8 cellular contexts compared by ENCODE assay signal in the genomic region with DNA sequence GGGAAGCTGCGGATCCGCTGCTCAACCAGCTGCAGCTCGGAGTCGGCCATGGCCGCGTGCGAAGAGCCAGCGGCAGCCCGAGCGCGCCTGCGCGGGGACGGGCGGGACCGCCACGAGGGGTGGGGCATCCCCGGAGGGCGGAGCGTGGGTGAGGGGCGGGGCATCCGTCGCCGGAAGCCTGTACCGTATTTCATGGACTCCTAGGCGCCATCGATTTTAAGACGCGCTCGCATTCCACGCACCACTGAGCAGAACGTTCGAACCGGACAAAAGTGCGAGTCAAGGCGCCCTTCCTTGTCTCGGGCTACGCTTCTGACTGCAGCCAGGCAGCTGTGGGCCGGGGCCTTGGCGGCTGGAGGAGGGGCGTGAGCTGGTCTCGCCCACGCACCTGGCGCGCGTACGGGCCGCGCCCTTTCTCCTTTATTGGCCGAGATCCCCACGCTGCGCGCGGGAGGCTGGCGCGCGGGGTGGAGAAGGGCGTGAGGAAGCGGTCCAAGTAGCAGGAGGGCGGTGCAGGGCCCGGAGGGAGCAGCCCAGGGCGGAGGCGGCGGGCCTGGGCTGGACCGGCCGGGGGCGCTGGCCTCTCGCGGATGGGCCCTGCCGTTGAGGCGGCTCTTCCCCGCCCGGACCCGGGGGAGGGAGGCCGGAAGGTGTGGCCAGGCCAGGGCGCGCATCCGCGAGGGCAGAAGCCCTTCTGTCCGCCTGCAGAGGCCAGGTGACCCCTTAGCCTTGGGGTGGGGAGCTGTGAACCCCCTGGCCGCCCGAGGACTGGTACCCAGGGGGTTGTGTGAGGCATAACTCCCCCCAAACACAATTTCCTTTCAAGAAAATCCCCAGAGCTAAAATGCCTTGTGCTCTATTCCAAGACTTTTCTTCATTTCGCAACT. TPM values are rescaled to one million over a fixed set of nuclear protein-coding genes. Genes with fewer than 3 reads are reported as not detected.
DNase-seq lines count a peak whose midpoint lies in the region; ATAC-seq and TF ChIP-seq lines count a peak whose summit lies in the region.

A gene with protein sequence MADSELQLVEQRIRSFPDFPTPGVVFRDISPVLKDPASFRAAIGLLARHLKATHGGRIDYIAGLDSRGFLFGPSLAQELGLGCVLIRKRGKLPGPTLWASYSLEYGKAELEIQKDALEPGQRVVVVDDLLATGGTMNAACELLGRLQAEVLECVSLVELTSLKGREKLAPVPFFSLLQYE (minus strand): TSS at position 79 of the 887 bp plus-strand sequence. CDS start 29 bp downstream, at position 50.

- peak; percentile 92 for TF ChIP-seq POLR2A in Raji (IDR thresholded peaks at IDR 0.05; ENCODE audit: insufficient read depth, low read depth, low read length)

- H3K9me3 Mint-ChIP-seq in H9, result no peaks in the 10 kb centered on the region
- H3K9me3 Mint-ChIP-seq in stimulated activated naive CD8-positive, alpha-beta T cell treated with anti-CD3 and anti-CD28 coated beads, Interleukin-15, amount 100 ng/mL, for 72 hours, result no peaks in the 10 kb centered on the region

- no peak within 1 kb of the TSS for H2AK5ac ChIP-seq in H9 (ENCODE audit: insufficient read length, low read length)

- H3K36me3 Mint-ChIP-seq in H9 (ENCODE audit: insufficient read depth in 1 of 3, low read depth in 3 of 3), result peaks cover 17 to 39% (median 31%) of the 10 kb centered on the region in 3 experiments; a peak in 6 of 7 replicates

- ATAC-seq in stimulated activated naive CD8-positive, alpha-beta T cell treated with anti-CD3 and anti-CD28 coated beads, Interleukin-15, amount 100 ng/mL, for 72 hours, result peak; percentile 73

- H2BK120ac ChIP-seq in H9 (ENCODE audit: low read depth, low read length, poor library complexity, severe bottlenecking), result peak within 1 kb of the TSS; percentile 51

- H4K5ac ChIP-seq in H9 (ENCODE audit: insufficient read length, low read depth, low read length), result no peak within 1 kb of the TSS

- no peaks in the 10 kb centered on the region; the same call in 1 of the 2 replicates for H3K27me3 Mint-ChIP-seq in H9 (ENCODE audit: low read depth)
- H3K27me3 Mint-ChIP-seq in stimulated activated naive CD8-positive, alpha-beta T cell treated with anti-CD3 and anti-CD28 coated beads, Interleukin-15, amount 100 ng/mL, for 72 hours, result no peaks in the 10 kb centered on the region

- no peaks in the 10 kb centered on the region for H3K4me1 ChIP-seq in H9 (ENCODE audit: insufficient read depth, low read length)

- H4K8ac ChIP-seq in H9 (replicated peaks; ENCODE audit: insufficient read length, low read depth, low read length), result no peak within 1 kb of the TSS

- peak within 1 kb of the TSS; percentile 91 for H3K14ac ChIP-seq in H9 (ENCODE audit: insufficient read depth, low read length)

- H3K4me3 ChIP-seq in neural cell (ENCODE audit: low read length), result peak within 1 kb of the TSS; percentile 94

- no peaks in the 10 kb centered on the region for H3K9me3 ChIP-seq in H9 (ENCODE audit: control insufficient read depth, low read depth, low read length)
- H3K9me3 ChIP-seq in neural cell (ENCODE audit: low read length), result no peaks in the 10 kb centered on the region

- no peak within 1 kb of the TSS for H2BK20ac ChIP-seq in H9 (ENCODE audit: low read depth, low read length, poor library complexity, severe bottlenecking)

- H3T11ph ChIP-seq in H9 (ENCODE audit: low read length), result no peak within 1 kb of the TSS

- DNase-seq in G401 (ENCODE audit: low spot score), result peak; percentile 92
- DNase-seq in H9, result peak; percentile 91
- DNase-seq in M059J (ENCODE audit: low read depth), result peak; percentile 88
- DNase-seq in activated effector memory CD4-positive, alpha-beta T cell treated with anti-CD3 and anti-CD28 coated beads, Interleukin-2, amount 50 U/mL, for 16 hours, result peak; percentile 98
- peak; percentile 92 for DNase-seq in fibroblast of the conjunctiva (ENCODE audit: low read depth)
- peak; percentile 97 to 99 for DNase-seq in stimulated activated naive CD8-positive, alpha-beta T cell treated with anti-CD3 and anti-CD28 coated beads, Interleukin-15, amount 100 ng/mL, for 72 hours

- peak within 1 kb of the TSS; percentile 83 to 93 for H3K4me3 Mint-ChIP-seq in H9
- peak within 1 kb of the TSS; percentile 98 to 99 for H3K4me3 Mint-ChIP-seq in stimulated activated naive CD8-positive, alpha-beta T cell treated with anti-CD3 and anti-CD28 coated beads, Interleukin-15, amount 100 ng/mL, for 72 hours

- H2BK15ac ChIP-seq in H9 (ENCODE audit: low read depth, low read length), result no peak within 1 kb of the TSS

- H3K27me3 ChIP-seq in H9 (ENCODE audit: insufficient read depth, low read length) (no peaks in the 10 kb centered on the region), neural cell (ENCODE audit: insufficient read depth, low read depth, low read length) (no peaks in the 10 kb centered on the region)

- TF ChIP-seq RAD21 in neural cell (conservative IDR thresholded peaks at IDR 0.05), result peak; percentile 2

- H3K27ac ChIP-seq in H9 (ENCODE audit: insufficient read length, low read depth, low read length) (no peak within 1 kb of the TSS), neural cell (ENCODE audit: low read length) (peak within 1 kb of the TSS; percentile 79)

- no peak within 1 kb of the TSS for H3K56ac ChIP-seq in H9 (ENCODE audit: insufficient read length, low read depth, low read length)

- peaks cover 3% of the 10 kb centered on the region; the same call in 1 of the 2 replicates for H3K79me2 ChIP-seq in H9 (ENCODE audit: insufficient read depth, low read length)
- no peaks in the 10 kb centered on the region for H3K79me2 ChIP-seq in neural cell (replicated peaks; ENCODE audit: insufficient read depth, low read length)

- peaks cover 3% of the 10 kb centered on the region for H4K20me1 ChIP-seq in H9 (ENCODE audit: control insufficient read depth, insufficient read depth, insufficient read length)
- no peaks in the 10 kb centered on the region for H4K20me1 ChIP-seq in neural cell (ENCODE audit: insufficient read depth)

- no peak within 1 kb of the TSS for H2BK5ac ChIP-seq in H9 (ENCODE audit: insufficient read length, low read length)

- in situ Hi-C loops in G401 (cut with HindIII; ENCODE audit: low sequenced_read_pairs), result no loop called here

- H3K79me1 ChIP-seq in H9 (ENCODE audit: insufficient read depth, low read depth, low read length, poor library complexity, severe bottlenecking), result no peaks in the 10 kb centered on the region

- H2AFZ ChIP-seq in H9 (ENCODE audit: low read length) (no peak within 1 kb of the TSS), neural cell (ENCODE audit: low read depth, low read length) (peak within 1 kb of the TSS; percentile 80)

- H3K9ac ChIP-seq in H9 (ENCODE audit: extremely low read depth, insufficient read length, low read length) (peak within 1 kb of the TSS; percentile 82), neural cell (ENCODE audit: low read length) (peak within 1 kb of the TSS; percentile 78)

- H4K91ac ChIP-seq in H9 (ENCODE audit: insufficient read length, low read depth, low read length), result no peak within 1 kb of the TSS

- H3K23me2 ChIP-seq in H9 (ENCODE audit: insufficient read length, low read depth, low read length, poor library complexity, severe bottlenecking), result peaks cover 9% of the 10 kb centered on the region

- no peaks in the 10 kb centered on the region for H3K9me2 ChIP-seq in neural cell (ENCODE audit: insufficient read depth, low read length)

- H3K36me3 ChIP-seq in neural cell (ENCODE audit: insufficient read depth, low read length), result no peaks in the 10 kb centered on the region

- WGBS in H9 (ENCODE audit: extremely low coverage, insufficient read length, low lambda C conversion rate), result no CpG with 5 or more reads among the region's 83 CpGs

- H3K23ac ChIP-seq in H9 (ENCODE audit: insufficient read length, low read depth, low read length), result no peak within 1 kb of the TSS

- H3F3A ChIP-seq in neural cell (ENCODE audit: insufficient read depth, low read length, poor library complexity, severe bottlenecking), result no peaks in the 10 kb centered on the region

- peak; percentile 55 for TF ChIP-seq CTCF in H9 (conservative IDR thresholded peaks at IDR 0.05)
- peak; percentile 41 for TF ChIP-seq CTCF in neural cell (IDR thresholded peaks at IDR 0.05; ENCODE audit: poor library complexity, severe bottlenecking)

- peak within 1 kb of the TSS; percentile 97 to 98 (median 97) for H3K27ac Mint-ChIP-seq in H9
- peak within 1 kb of the TSS; percentile 98 to 99 for H3K27ac Mint-ChIP-seq in stimulated activated naive CD8-positive, alpha-beta T cell treated with anti-CD3 and anti-CD28 coated beads, Interleukin-15, amount 100 ng/mL, for 72 hours

- TF ChIP-seq EP300 in neural cell (conservative IDR thresholded peaks at IDR 0.05; ENCODE audit: poor library complexity, severe bottlenecking), result peak; percentile 37

- peak within 1 kb of the TSS; percentile 86 for H3K18ac ChIP-seq in H9 (ENCODE audit: insufficient read length, low read depth, low read length)

- no peak within 1 kb of the TSS for H2BK12ac ChIP-seq in H9 (ENCODE audit: insufficient read length, low read depth, low read length)

- peaks cover 6 to 10% of the 10 kb centered on the region in 2 experiments for H3K4me1 Mint-ChIP-seq in H9
- H3K4me1 Mint-ChIP-seq in stimulated activated naive CD8-positive, alpha-beta T cell treated with anti-CD3 and anti-CD28 coated beads, Interleukin-15, amount 100 ng/mL, for 72 hours, result peaks cover 54% of the 10 kb centered on the region

- H3K4me2 ChIP-seq in H9 (ENCODE audit: insufficient read depth, insufficient read length, low read length) (peak within 1 kb of the TSS; percentile 81), neural cell (ENCODE audit: low read length) (peak within 1 kb of the TSS; percentile 82)

- no peak within 1 kb of the TSS; the same call in 1 of the 2 replicates for H3K4ac ChIP-seq in H9 (ENCODE audit: low read depth, low read length)

RNA-seq across cellular contexts. Expression of the gene that starts here (rescaled TPM):
- total RNA-seq in G401 (2014; rRNA removed; shearing (Covaris generic)), result 266 and 349 TPM in 2 replicates
- 246 and 254 TPM in 2 replicates for total RNA-seq in H9 (2021)
- 136 and 151 TPM in 2 replicates for total RNA-seq in M059J (2014; rRNA removed; shearing (Covaris generic))
- polyA plus RNA-seq in neural cell, result 52.0 and 52.5 TPM in 2 replicates
- 12.7 and 15.1 TPM in 2 replicates for polyA minus RNA-seq in neural cell
